ENCODE assay signal across 11 cellular contexts in genomic region chr6:135088232-135088760, GRCh38. TPM values are rescaled to one million over a fixed set of nuclear protein-coding genes. Genes with fewer than 3 reads are reported as not detected.
DNase-seq lines count a peak whose midpoint lies in the region; ATAC-seq and TF ChIP-seq lines count a peak whose summit lies in the region.
"Had no signal": no experiment of that assay in that cellular context is flagged by ENCODE, and none has a peak within 500 bp of the region (broad histone marks: within the 10 kb centered on the region; RNA-seq: fewer than 3 reads in every experiment).

No MANE protein-coding gene starts in this region.

- DNase-seq in Calu3: no peak
- DNase-seq in Jurkat, Clone E6-1 (ENCODE audit: low read depth, low spot score): no peak
- no peak for DNase-seq in effector memory CD8-positive, alpha-beta T cell
- no peak for DNase-seq in NCI-H82 (lab: John Stamatoyannopoulos, UW)
- DNase-seq in head of caudate nucleus: no peak
- no peak for DNase-seq in DMS53 (lab: John Stamatoyannopoulos, UW)
- no peak for DNase-seq in SKM-1 (lab: John Stamatoyannopoulos, UW; ENCODE audit: unreplicated experiment)
- DNase-seq: hippocampal formation had no signal

- H3K27ac Mint-ChIP-seq in Calu3 (ENCODE audit: unreplicated experiment): peak overlapping the region; percentile 42
- H3K27ac Mint-ChIP-seq in effector memory CD8-positive, alpha-beta T cell: peak overlapping the region; percentile 66 to 87
- H3K27ac Mint-ChIP-seq: nephron had no signal

- H3K4me3 Mint-ChIP-seq in Calu3 (ENCODE audit: low read depth, unreplicated experiment): no peak overlapping the region
- peak overlapping the region; percentile 57 to 78 for H3K4me3 Mint-ChIP-seq in effector memory CD8-positive, alpha-beta T cell
- H3K4me3 Mint-ChIP-seq: nephron had no signal

- CTCF ChIA-PET in Calu3 (lab: Charles Lee): no interaction called here

- no peaks in the 10 kb centered on the region for H3K27me3 Mint-ChIP-seq in Calu3 (ENCODE audit: unreplicated experiment)
- no peaks in the 10 kb centered on the region for H3K27me3 Mint-ChIP-seq in effector memory CD8-positive, alpha-beta T cell

- no TSS peak for BruUV-seq in Calu3 (replicated peaks; lab: Mats Ljungman, UMichigan)

- H3K36me3 Mint-ChIP-seq in Calu3 (ENCODE audit: insufficient read depth, unreplicated experiment): no peaks in the 10 kb centered on the region
- peaks cover 9% of the 10 kb centered on the region for H3K36me3 Mint-ChIP-seq in effector memory CD8-positive, alpha-beta T cell (ENCODE audit: insufficient read depth)

- no peak for TF ChIP-seq CTCF in Calu3 (IDR thresholded peaks at IDR 0.05; ENCODE audit: unreplicated experiment)

- H3K9me3 Mint-ChIP-seq in Calu3 (ENCODE audit: low read depth, unreplicated experiment): no peaks in the 10 kb centered on the region
- H3K9me3 Mint-ChIP-seq in effector memory CD8-positive, alpha-beta T cell: no peaks in the 10 kb centered on the region

- ATAC-seq in GM21528 (IDR thresholded peaks at IDR 0.05; ENCODE audit: low FRiP score, unreplicated experiment): peak; percentile 4
- ATAC-seq in effector memory CD8-positive, alpha-beta T cell (replicated peaks): no peak

- H3K4me3 ChIP-seq in Jurkat, Clone E6-1 (ENCODE audit: low read length): peak overlapping the region; percentile 48
- H3K4me3 ChIP-seq: vagina had no signal

- H3K4me1 Mint-ChIP-seq in Calu3 (ENCODE audit: low read depth, unreplicated experiment): peaks cover 9% of the 10 kb centered on the region
- peaks cover 22 to 32% of the 10 kb centered on the region in 2 donors for H3K4me1 Mint-ChIP-seq in effector memory CD8-positive, alpha-beta T cell (ENCODE audit: low read depth in 2 of 2)
- H3K4me1 Mint-ChIP-seq: nephron had no signal

- intact Hi-C loops in Calu3 (cut with micrococcal nuclease; ENCODE audit: unreplicated experiment) (no loop called here), head of caudate nucleus (cut with DNase I) (no loop called here)

RNA-seq across cellular contexts. Expression of gene HBS1L, which starts 33.7 kb away (rescaled TPM):
- 41.7 and 50.0 TPM in 2 replicates for total RNA-seq in Calu3 (2022)
- 69.9 TPM for polyA plus RNA-seq in Jurkat, Clone E6-1 (2012; ENCODE audit: insufficient read depth, insufficient read length)
